8 cellular contexts compared by ENCODE assay signal in the genomic region with DNA sequence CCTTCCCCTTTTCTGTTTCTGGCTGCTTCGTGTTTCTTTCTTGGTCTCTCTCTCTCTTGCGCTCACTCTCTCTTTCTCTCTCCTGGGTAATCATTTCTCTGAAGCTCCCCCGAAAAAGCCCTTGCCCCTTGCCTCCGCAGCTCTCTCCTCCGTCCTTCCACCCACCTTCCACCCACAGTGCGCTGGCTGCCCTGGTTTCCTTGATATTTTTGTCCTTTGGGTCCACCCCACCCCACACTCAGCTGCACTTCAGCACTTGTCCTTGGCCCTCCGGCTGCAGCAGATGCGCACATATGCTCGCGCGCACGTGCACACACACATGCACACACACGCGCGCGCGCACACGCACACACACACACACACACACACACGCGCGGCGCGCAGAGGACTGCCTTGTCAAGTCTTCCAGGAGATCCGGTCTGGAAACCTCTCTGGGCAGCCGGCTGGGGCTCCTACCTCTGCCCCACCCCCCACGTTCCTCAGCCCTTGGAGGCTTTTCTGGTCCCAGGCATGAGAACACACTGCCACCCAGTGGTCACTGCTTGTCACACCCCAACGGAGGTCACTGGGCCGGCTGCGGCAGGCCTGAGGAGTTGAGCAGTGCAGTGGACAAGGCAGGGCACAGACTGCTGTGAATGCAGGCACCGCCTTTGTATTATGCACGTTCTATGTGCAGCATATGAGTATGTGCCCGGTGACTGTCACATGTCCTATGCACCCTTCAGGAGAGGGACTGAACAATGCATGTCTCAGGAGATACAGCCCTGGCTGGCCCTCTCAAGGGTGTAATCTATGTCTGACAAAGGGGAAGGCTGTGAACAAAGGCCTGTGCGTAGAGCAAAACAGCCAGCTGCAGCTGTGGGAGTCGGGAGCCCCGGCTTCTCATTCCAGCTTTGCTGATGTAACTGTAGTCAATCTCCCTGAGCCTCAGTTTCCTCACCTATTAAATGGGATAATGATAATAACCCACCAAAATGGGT. TPM values are rescaled to one million over a fixed set of nuclear protein-coding genes. Genes with fewer than 3 reads are reported as not detected.
DNase-seq lines count a peak whose midpoint lies in the region; ATAC-seq, FAIRE-seq and TF ChIP-seq lines count a peak whose summit lies in the region.

No MANE protein-coding gene starts in this region.

- H3K4me3 ChIP-seq in WI38 (ENCODE audit: low read depth, low read length) (peak overlapping the region; percentile 50), bronchial epithelial cell (ENCODE audit: low read depth, low read length) (peak overlapping the region; percentile 18), small intestine (ENCODE audit: low read depth in 1 of 2, low read length in 2 of 2) (peak overlapping the region in 1 of 2 donors; percentile 23)

- H3K36me3 ChIP-seq in bronchial epithelial cell (ENCODE audit: control insufficient read depth, insufficient read depth, low read length) (no peaks in the 10 kb centered on the region), small intestine (ENCODE audit: control insufficient read depth in 2 of 2, insufficient read depth in 2 of 2, low read length in 2 of 2) (no peaks in the 10 kb centered on the region)

- DNase-seq in GM18507 (ENCODE audit: extremely low spot score, insufficient read length, low read depth) = no peak
- peak; percentile 85 for DNase-seq in NCI-H2227 treated with DMSO at 0.1 percent for 48 hours (lab: John Stamatoyannopoulos, UW)
- DNase-seq in bronchial epithelial cell (ENCODE audit: low read depth) = peak; percentile 80
- DNase-seq in iPS-NIHi7 (ENCODE audit: extremely low spot score) = peak; percentile 88
- peak; percentile 96 for DNase-seq in small intestine

- H3K27me3 ChIP-seq in bronchial epithelial cell (ENCODE audit: control insufficient read depth, insufficient read depth, low read length) (no peaks in the 10 kb centered on the region), small intestine (ENCODE audit: control insufficient read depth in 2 of 2, insufficient read depth in 2 of 2, low read length in 2 of 2) (peaks cover 0 to 3% of the 10 kb centered on the region in 2 donors)

- TF ChIP-seq CTCF in WI38 (IDR thresholded peaks at IDR 0.05; ENCODE audit: low read depth, low read length) (peak; percentile 88), bronchial epithelial cell (IDR thresholded peaks at IDR 0.05; ENCODE audit: insufficient read depth, low read length, severe bottlenecking) (peak; percentile 94)

- no peaks in the 10 kb centered on the region for H3K9me3 ChIP-seq in small intestine (ENCODE audit: control insufficient read depth, low read depth)

- ATAC-seq in HG03103 (IDR thresholded peaks at IDR 0.05; ENCODE audit: low read depth, unreplicated experiment) (peak; percentile 71), GM19328 (IDR thresholded peaks at IDR 0.05; ENCODE audit: unreplicated experiment) (no peak)

- H3K4me1 ChIP-seq in small intestine (ENCODE audit: control insufficient read depth in 2 of 2, insufficient read depth in 1 of 2, low read depth in 1 of 2, low read length in 1 of 2) = no peaks in the 10 kb centered on the region

- 1 to 5% (median 4%) methylated on average over 35 of the region's 35 CpGs for WGBS in small intestine, 3 donors

- FAIRE-seq in GM18507 (lab: Jason Lieb, UNC) = peak; percentile 95
- FAIRE-seq in bronchial epithelial cell (lab: Jason Lieb, UNC) = no peak
- no peak for FAIRE-seq in small intestine (lab: Jason Lieb, UNC)

- H3K27ac ChIP-seq in small intestine (ENCODE audit: low read depth in 1 of 2, low read length in 1 of 2) = peak overlapping the region; percentile 27 to 50

RNA-seq across cellular contexts. Expression of a gene that starts 6.5 kb away (rescaled TPM):
- not detected in 2 replicates for total RNA-seq in bronchial epithelial cell
- 1 to 10 TPM in 1 of 3 donors, under 1 TPM in 2; 0.67 to 5.9 (median 0.76) TPM for polyA plus RNA-seq in small intestine

RNA-seq across cellular contexts. Expression of a gene that starts 10.5 kb away (rescaled TPM):
- total RNA-seq in bronchial epithelial cell = not detected in 2 replicates
- polyA plus RNA-seq in small intestine = 1 to 10 TPM in 2 of 3 donors, under 1 TPM in 1; 0.89 to 7.8 (median 5.1) TPM

RNA-seq across cellular contexts. Expression of a gene that starts 12.7 kb away (rescaled TPM):
- 17.6 and 35.3 TPM in 2 replicates for total RNA-seq in bronchial epithelial cell
- polyA plus RNA-seq in small intestine = 100 to 1,000 TPM in 1 of 3 donors, 10 to 100 TPM in 2; 34.0 to 204 (median 85.9) TPM

RNA-seq across cellular contexts. Expression of a gene that starts 25.9 kb away (rescaled TPM):
- 136 and 180 TPM in 2 replicates for total RNA-seq in bronchial epithelial cell
- 100 to 1,000 TPM; 163 to 233 (median 204) TPM for polyA plus RNA-seq in small intestine

RNA-seq across cellular contexts. Expression of a gene that starts 42.8 kb away (rescaled TPM):
- not detected in 2 replicates for total RNA-seq in bronchial epithelial cell
- 1 to 10 TPM in 2 of 3 donors, not detected in 1; 1.1 to 6.7 TPM for polyA plus RNA-seq in small intestine
